13 cellular contexts compared by ENCODE assay signal in the genomic region with DNA sequence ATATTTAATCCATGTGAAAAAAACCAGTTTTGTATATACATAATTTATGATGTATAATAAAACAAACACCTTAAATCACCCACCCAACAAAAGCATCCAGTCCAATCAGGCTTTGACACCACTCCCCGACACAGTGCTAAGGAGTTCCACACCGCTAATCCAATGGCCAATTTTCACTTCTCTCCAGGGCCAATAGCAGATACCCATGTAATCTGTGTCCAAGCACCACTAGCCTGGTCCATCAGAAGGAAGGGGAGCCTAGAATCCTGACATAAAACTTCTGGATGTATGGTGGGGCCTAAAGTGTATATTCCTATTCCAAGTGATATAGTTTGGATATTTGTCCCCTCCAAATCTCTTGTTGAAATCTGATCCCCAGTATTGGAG. TPM values are rescaled to one million over a fixed set of nuclear protein-coding genes. Genes with fewer than 3 reads are reported as not detected.
DNase-seq lines count a peak whose midpoint lies in the region; ATAC-seq lines count a peak whose summit lies in the region.
"Had no signal": no experiment of that assay in that cellular context is flagged by ENCODE, and none has a peak within 500 bp of the region (broad histone marks: within the 10 kb centered on the region; RNA-seq: fewer than 3 reads in every experiment).

No MANE protein-coding gene starts in this region.

- intact Hi-C loops in cardiac septum (cut with DNase I), result no loop called here

- in situ Hi-C loops in ACHN (cut with HindIII; ENCODE audit: low pct_ligation_motif_present, low pct_unique_long_range_greater_than_20kb, low sequenced_read_pairs), result no loop called here

- DNase-seq in MV-4-11 (lab: John Stamatoyannopoulos, UW) (peak; percentile 39), cardiac septum (ENCODE audit: low spot score) (no peak), ACHN (no peak), NOMO-1 (lab: John Stamatoyannopoulos, UW; ENCODE audit: unreplicated experiment in 2 of 2) (no peak)
- DNase-seq in stimulated activated CD4-positive, alpha-beta T cell treated with anti-CD3 and anti-CD28 coated beads, Interleukin-4, amount 100 ng/mL, for 24 hours, result no peak
- DNase-seq: activated naive CD8-positive, alpha-beta T cell treated with anti-CD3 and anti-CD28 coated beads for 36 hours; erythroblast; NCI-H345; RPMI8226; T1000 had no signal

- ATAC-seq in GM18508 (IDR thresholded peaks at IDR 0.05; ENCODE audit: insufficient read depth, unreplicated experiment) (peak; percentile 31), GM21447 (IDR thresholded peaks at IDR 0.05; ENCODE audit: unreplicated experiment) (peak; percentile 52), HG02981 (IDR thresholded peaks at IDR 0.05; ENCODE audit: unreplicated experiment) (peak; percentile 55)

RNA-seq across cellular contexts. Expression of gene RALGAPA2, which starts 21.0 kb away (rescaled TPM):
- total RNA-seq in cardiac septum, result 22.5 TPM
